8 cellular contexts compared by ENCODE assay signal in genomic region chr21:42187976-42188653, GRCh38. TPM values are rescaled to one million over a fixed set of nuclear protein-coding genes. Genes with fewer than 3 reads are reported as not detected.
DNase-seq lines count a peak whose midpoint lies in the region; ATAC-seq lines count a peak whose summit lies in the region.

No MANE protein-coding gene starts in this region.

- POLR2A ChIA-PET in activated CD4-positive, alpha-beta T cell treated with anti-CD3 and anti-CD28 coated beads for 36 hours (lab: Charles Lee) = interaction anchor here (0.7 to 1.6 kb wide), 5 partner anchors 13 to 50 kb away, joined by 3 to 7 read pairs (median 4); no protein-coding TSS in a partner anchor

- peaks cover 11% of the 10 kb centered on the region for H3K9me3 Mint-ChIP-seq in activated CD4-positive, alpha-beta T cell treated with anti-CD3 and anti-CD28 coated beads for 36 hours (ENCODE audit: low read depth)
- no peaks in the 10 kb centered on the region for H3K9me3 Mint-ChIP-seq in effector memory CD8-positive, alpha-beta T cell

- peaks cover 7% of the 10 kb centered on the region for H3K36me3 Mint-ChIP-seq in activated CD4-positive, alpha-beta T cell treated with anti-CD3 and anti-CD28 coated beads for 36 hours (ENCODE audit: low read depth)
- peaks cover 11% of the 10 kb centered on the region for H3K36me3 Mint-ChIP-seq in effector memory CD8-positive, alpha-beta T cell (ENCODE audit: insufficient read depth)

- intact Hi-C loops in activated CD4-positive, alpha-beta T cell treated with anti-CD3 and anti-CD28 coated beads for 36 hours (cut with DNase I, micrococcal nuclease) = loop anchor here (1.0 to 2.0 kb wide), 6 partner anchors 32 to 308 kb away; partner anchors contain the start of gene RSPH1 (in 1 of the 2)

- peaks cover 65% of the 10 kb centered on the region for H3K4me1 Mint-ChIP-seq in activated CD4-positive, alpha-beta T cell treated with anti-CD3 and anti-CD28 coated beads for 36 hours
- peaks cover 68 to 70% of the 10 kb centered on the region in 2 donors for H3K4me1 Mint-ChIP-seq in effector memory CD8-positive, alpha-beta T cell (ENCODE audit: low read depth in 2 of 2)

- peaks cover 2% of the 10 kb centered on the region for H3K27me3 Mint-ChIP-seq in activated CD4-positive, alpha-beta T cell treated with anti-CD3 and anti-CD28 coated beads for 36 hours
- H3K27me3 Mint-ChIP-seq in effector memory CD8-positive, alpha-beta T cell = no peaks in the 10 kb centered on the region

- CTCF ChIA-PET in activated CD4-positive, alpha-beta T cell treated with anti-CD3 and anti-CD28 coated beads for 36 hours (lab: Charles Lee) = interaction anchor here (1.2 to 2.8 kb wide), 5 partner anchors 13 to 71 kb away, joined by 4 to 14 read pairs (median 6); no protein-coding TSS in a partner anchor

- peak overlapping the region; percentile 95 for H3K27ac Mint-ChIP-seq in activated CD4-positive, alpha-beta T cell treated with anti-CD3 and anti-CD28 coated beads for 36 hours
- H3K27ac Mint-ChIP-seq in effector memory CD8-positive, alpha-beta T cell = peak overlapping the region; percentile 95 to 97

- DNase-seq in NK-92 treated with Interleukin-12 subunit alpha and Interleukin-12 subunit beta, amount 100 ng/mL, for 24 hours (lab: John Stamatoyannopoulos, UW) = peak; percentile 76
- DNase-seq in NK-92 (lab: John Stamatoyannopoulos, UW; ENCODE audit: unreplicated experiment) = no peak
- peak; percentile 88 for DNase-seq in activated CD4-positive, alpha-beta T cell treated with anti-CD3 and anti-CD28 coated beads for 36 hours
- DNase-seq in effector memory CD8-positive, alpha-beta T cell = peak; percentile 74 to 78 (median 75)
- peak; percentile 83 for DNase-seq in stimulated activated CD4-positive, alpha-beta T cell treated with anti-CD3 and anti-CD28 coated beads, Interleukin-15, amount 100 ng/mL, for 24 hours
- no peak for DNase-seq in iPS-NIHi11 (ENCODE audit: low spot score)
- no peak for DNase-seq in mesenteric fat pad (ENCODE audit: low spot score)

- H3K4me3 Mint-ChIP-seq in activated CD4-positive, alpha-beta T cell treated with anti-CD3 and anti-CD28 coated beads for 36 hours = peak overlapping the region; percentile 57
- peak overlapping the region; percentile 59 to 74 for H3K4me3 Mint-ChIP-seq in effector memory CD8-positive, alpha-beta T cell

- peak; percentile 94 for ATAC-seq in HG03457 (IDR thresholded peaks at IDR 0.05; ENCODE audit: unreplicated experiment)
- ATAC-seq in activated CD4-positive, alpha-beta T cell treated with anti-CD3 and anti-CD28 coated beads for 36 hours = peak; percentile 93
- peak; percentile 84 for ATAC-seq in effector memory CD8-positive, alpha-beta T cell (replicated peaks)

RNA-seq across cellular contexts. Expression of gene ABCG1, which starts 30.8 kb away (rescaled TPM):
- 10 to 100 TPM; 11.6 to 16.3 TPM for total RNA-seq in activated CD4-positive, alpha-beta T cell treated with anti-CD3 and anti-CD28 coated beads for 36 hours
- total RNA-seq in mesenteric fat pad = 25.9 TPM

Comparison
In these comparisons a context has a peak if more than half of its experiments do, and no peak if none do; other contexts are left out.
1. DNase-seq: peak in NK-92 treated with Interleukin-12 subunit alpha and Interleukin-12 subunit beta, amount 100 ng/mL, for 24 hours (single experiment), activated CD4-positive, alpha-beta T cell treated with anti-CD3 and anti-CD28 coated beads for 36 hours (single experiment), effector memory CD8-positive, alpha-beta T cell (3 of 3) and stimulated activated CD4-positive, alpha-beta T cell treated with anti-CD3 and anti-CD28 coated beads, Interleukin-15, amount 100 ng/mL, for 24 hours (single experiment); none in NK-92 (single experiment), iPS-NIHi11 (single experiment) and mesenteric fat pad (single experiment).
2. Peak in every context shown above with its lines, with median percentiles within 50 percentile points of each other: ATAC-seq.